18 cellular contexts compared by ENCODE assay signal in genomic region chr1:225004396-225004795, GRCh38.
DNase-seq lines count a peak whose midpoint lies in the region; ATAC-seq, FAIRE-seq and TF ChIP-seq lines count a peak whose summit lies in the region.
"Had no signal": no experiment of that assay in that cellular context is flagged by ENCODE, and none has a peak within 500 bp of the region (broad histone marks: within the 10 kb centered on the region; RNA-seq: fewer than 3 reads in every experiment).

No MANE protein-coding gene starts in this region.

- ATAC-seq in naive thymus-derived CD4-positive, alpha-beta T cell, result no peak
- ATAC-seq: activated CD8-positive, alpha-beta memory T cell treated with anti-CD3 and anti-CD28 coated beads, Interleukin-2, amount 10 ng/mL, durations not matched to agents 7 days and 5 days; esophagus mucosa had no signal

- H3K79me2 ChIP-seq in astrocyte (ENCODE audit: insufficient read depth, low read length), result no peaks in the 10 kb centered on the region

- DNase-seq in BE2C (no peak), HEK293T (ENCODE audit: extremely low spot score) (peak; percentile 28), astrocyte (ENCODE audit: low read depth) (no peak), glutamatergic neuron (no peak), DMS79 treated with DMSO at 0.1 percent for 48 hours (lab: John Stamatoyannopoulos, UW) (no peak), cardiac septum (ENCODE audit: low spot score) (no peak), NCI-H128 (lab: John Stamatoyannopoulos, UW; ENCODE audit: unreplicated experiment) (no peak)
- DNase-seq in naive thymus-derived CD4-positive, alpha-beta T cell, result no peak
- DNase-seq: activated CD8-positive, alpha-beta memory T cell treated with anti-CD3 and anti-CD28 coated beads, Interleukin-2, amount 10 ng/mL, durations not matched to agents 7 days and 5 days; activated naive CD4-positive, alpha-beta T cell treated with anti-CD3 and anti-CD28 coated beads, Interleukin-2, amount 10 ng/mL, durations not matched to agents 7 days and 5 days; C1 segment of cervical spinal cord; KG1; NCI-H2029; stimulated activated naive CD4-positive, alpha-beta T cell; WERI-Rb-1 had no signal

- no peaks in the 10 kb centered on the region for H3K27me3 ChIP-seq in BE2C
- no peaks in the 10 kb centered on the region for H3K27me3 ChIP-seq in astrocyte (ENCODE audit: insufficient read depth, low read length)
- H3K27me3 ChIP-seq in naive thymus-derived CD4-positive, alpha-beta T cell (ENCODE audit: control insufficient read depth in 2 of 2, insufficient read depth in 2 of 2, low read length in 2 of 2), result no peaks in the 10 kb centered on the region

- H3K4me1 ChIP-seq in BE2C (no peaks in the 10 kb centered on the region), astrocyte (ENCODE audit: insufficient read depth, low read length) (no peaks in the 10 kb centered on the region)
- H3K4me1 ChIP-seq in naive thymus-derived CD4-positive, alpha-beta T cell (ENCODE audit: control insufficient read depth in 2 of 2, insufficient read depth in 2 of 2, low read length in 2 of 2), result no peaks in the 10 kb centered on the region

- TF ChIP-seq CTCF in BE2C (IDR thresholded peaks at IDR 0.05; ENCODE audit: low read depth, low read length), result peak; percentile 57
- peak; percentile 24 for TF ChIP-seq CTCF in astrocyte (IDR thresholded peaks at IDR 0.05; ENCODE audit: insufficient read depth, low read depth, low read length)
- TF ChIP-seq CTCF in glutamatergic neuron (IDR thresholded peaks at IDR 0.05; ENCODE audit: partially characterized antibody, unreplicated experiment), result peak; percentile 26

- H3K36me3 Mint-ChIP-seq in astrocyte (ENCODE audit: low read depth, unreplicated experiment) (peaks cover 12% of the 10 kb centered on the region), glutamatergic neuron (ENCODE audit: unreplicated experiment) (peaks cover 9% of the 10 kb centered on the region)
- H3K36me3 Mint-ChIP-seq in naive thymus-derived CD4-positive, alpha-beta T cell, result no peaks in the 10 kb centered on the region
- H3K36me3 Mint-ChIP-seq: activated CD8-positive, alpha-beta memory T cell treated with anti-CD3 and anti-CD28 coated beads, Interleukin-2, amount 10 ng/mL, durations not matched to agents 7 days and 5 days; activated naive CD4-positive, alpha-beta T cell treated with anti-CD3 and anti-CD28 coated beads, Interleukin-2, amount 10 ng/mL, durations not matched to agents 7 days and 5 days had no signal

- H2AFZ ChIP-seq in astrocyte (ENCODE audit: low read depth, low read length), result no peak overlapping the region

- no peak overlapping the region for H3K27ac ChIP-seq in astrocyte (ENCODE audit: low read depth, low read length)
- H3K27ac ChIP-seq in naive thymus-derived CD4-positive, alpha-beta T cell (ENCODE audit: low read depth, low read length), result no peak overlapping the region
- H3K27ac ChIP-seq: skin epidermis, WERI-Rb-1 had no signal

- H3K27me3 Mint-ChIP-seq in astrocyte (ENCODE audit: low read depth, unreplicated experiment) (no peaks in the 10 kb centered on the region), glutamatergic neuron (ENCODE audit: unreplicated experiment) (no peaks in the 10 kb centered on the region)
- H3K27me3 Mint-ChIP-seq in naive thymus-derived CD4-positive, alpha-beta T cell, result peaks cover 0 to 29% (median 5%) of the 10 kb centered on the region in 5 donors
- H3K27me3 Mint-ChIP-seq: activated CD8-positive, alpha-beta memory T cell treated with anti-CD3 and anti-CD28 coated beads, Interleukin-2, amount 10 ng/mL, durations not matched to agents 7 days and 5 days; activated naive CD4-positive, alpha-beta T cell treated with anti-CD3 and anti-CD28 coated beads, Interleukin-2, amount 10 ng/mL, durations not matched to agents 7 days and 5 days had no signal

- no peaks in the 10 kb centered on the region for H3K4me1 Mint-ChIP-seq in astrocyte (ENCODE audit: low read depth, unreplicated experiment)
- no peaks in the 10 kb centered on the region for H3K4me1 Mint-ChIP-seq in glutamatergic neuron (ENCODE audit: low read depth, unreplicated experiment)
- H3K4me1 Mint-ChIP-seq in naive thymus-derived CD4-positive, alpha-beta T cell, result no peaks in the 10 kb centered on the region
- H3K4me1 Mint-ChIP-seq: activated CD8-positive, alpha-beta memory T cell treated with anti-CD3 and anti-CD28 coated beads, Interleukin-2, amount 10 ng/mL, durations not matched to agents 7 days and 5 days; activated naive CD4-positive, alpha-beta T cell treated with anti-CD3 and anti-CD28 coated beads, Interleukin-2, amount 10 ng/mL, durations not matched to agents 7 days and 5 days had no signal

- H3K9me3 Mint-ChIP-seq in astrocyte (ENCODE audit: unreplicated experiment) (peaks cover 10% of the 10 kb centered on the region), glutamatergic neuron (ENCODE audit: unreplicated experiment) (no peaks in the 10 kb centered on the region)
- H3K9me3 Mint-ChIP-seq in naive thymus-derived CD4-positive, alpha-beta T cell, result peaks cover 2 to 34% (median 15%) of the 10 kb centered on the region in 11 donors
- H3K9me3 Mint-ChIP-seq: activated naive CD4-positive, alpha-beta T cell treated with anti-CD3 and anti-CD28 coated beads, Interleukin-2, amount 10 ng/mL, durations not matched to agents 7 days and 5 days had no signal

- no peak overlapping the region for H3K4me2 ChIP-seq in astrocyte (ENCODE audit: low read length)

- no peaks in the 10 kb centered on the region for H4K20me1 ChIP-seq in astrocyte (ENCODE audit: insufficient read depth, low read length)

- H3K4me3 ChIP-seq in BE2C (ENCODE audit: low read depth, low read length), result no peak overlapping the region
- no peak overlapping the region for H3K4me3 ChIP-seq in astrocyte (ENCODE audit: insufficient read depth, low read depth, low read length)
- H3K4me3 ChIP-seq in naive thymus-derived CD4-positive, alpha-beta T cell (ENCODE audit: low read length), result no peak overlapping the region
- H3K4me3 ChIP-seq: skin epidermis had no signal

- FAIRE-seq in astrocyte (lab: Jason Lieb, UNC), result no peak
- FAIRE-seq: colon had no signal

- H3K36me3 ChIP-seq in BE2C (no peaks in the 10 kb centered on the region), astrocyte (ENCODE audit: insufficient read depth, low read length) (no peaks in the 10 kb centered on the region)
- no peaks in the 10 kb centered on the region for H3K36me3 ChIP-seq in naive thymus-derived CD4-positive, alpha-beta T cell (ENCODE audit: control insufficient read depth in 2 of 3, insufficient read depth in 3 of 3, low read length in 3 of 3)
- H3K36me3 ChIP-seq: WERI-Rb-1 had no signal

- H3K9me3 ChIP-seq in BE2C, result no peaks in the 10 kb centered on the region
- no peaks in the 10 kb centered on the region for H3K9me3 ChIP-seq in astrocyte (ENCODE audit: insufficient read depth, low read depth, low read length)
- no peaks in the 10 kb centered on the region for H3K9me3 ChIP-seq in naive thymus-derived CD4-positive, alpha-beta T cell (ENCODE audit: control insufficient read depth in 2 of 3, low read length in 3 of 3)

- H3K27ac Mint-ChIP-seq in astrocyte (ENCODE audit: unreplicated experiment), result no peak overlapping the region
- no peak overlapping the region for H3K27ac Mint-ChIP-seq in glutamatergic neuron (ENCODE audit: unreplicated experiment)
- H3K27ac Mint-ChIP-seq in naive thymus-derived CD4-positive, alpha-beta T cell, result no peak overlapping the region
- H3K27ac Mint-ChIP-seq: activated CD8-positive, alpha-beta memory T cell treated with anti-CD3 and anti-CD28 coated beads, Interleukin-2, amount 10 ng/mL, durations not matched to agents 7 days and 5 days; activated naive CD4-positive, alpha-beta T cell treated with anti-CD3 and anti-CD28 coated beads, Interleukin-2, amount 10 ng/mL, durations not matched to agents 7 days and 5 days had no signal

- H3K9ac ChIP-seq in astrocyte (ENCODE audit: low read length), result no peak overlapping the region

- H3K4me3 Mint-ChIP-seq in astrocyte (ENCODE audit: unreplicated experiment) (no peak overlapping the region), glutamatergic neuron (ENCODE audit: unreplicated experiment) (no peak overlapping the region)
- H3K4me3 Mint-ChIP-seq in naive thymus-derived CD4-positive, alpha-beta T cell, result no peak overlapping the region
- H3K4me3 Mint-ChIP-seq: activated CD8-positive, alpha-beta memory T cell treated with anti-CD3 and anti-CD28 coated beads, Interleukin-2, amount 10 ng/mL, durations not matched to agents 7 days and 5 days; activated naive CD4-positive, alpha-beta T cell treated with anti-CD3 and anti-CD28 coated beads, Interleukin-2, amount 10 ng/mL, durations not matched to agents 7 days and 5 days had no signal

- CTCF ChIA-PET in HEK293T (lab: Yijun Ruan, JAX), result no interaction called here
- CTCF ChIA-PET in naive thymus-derived CD4-positive, alpha-beta T cell (lab: Charles Lee), result no interaction called here

- POLR2A ChIA-PET in HEK293T (lab: Yijun Ruan, JAX), result no interaction called here
- POLR2A ChIA-PET in naive thymus-derived CD4-positive, alpha-beta T cell (lab: Charles Lee), result no interaction called here

- intact Hi-C loops in naive thymus-derived CD4-positive, alpha-beta T cell (cut with micrococcal nuclease), result no loop called here
- intact Hi-C loops in cardiac septum (cut with DNase I), result no loop called here

TF ChIP-seq in HEK293T, 16 proteins besides CTCF, POLR2A, EP300 and RAD21:
- no peak for TF ChIP-seq FOXA1 (IDR thresholded peaks at IDR 0.05)
- TF ChIP-seq, protein P1, sequence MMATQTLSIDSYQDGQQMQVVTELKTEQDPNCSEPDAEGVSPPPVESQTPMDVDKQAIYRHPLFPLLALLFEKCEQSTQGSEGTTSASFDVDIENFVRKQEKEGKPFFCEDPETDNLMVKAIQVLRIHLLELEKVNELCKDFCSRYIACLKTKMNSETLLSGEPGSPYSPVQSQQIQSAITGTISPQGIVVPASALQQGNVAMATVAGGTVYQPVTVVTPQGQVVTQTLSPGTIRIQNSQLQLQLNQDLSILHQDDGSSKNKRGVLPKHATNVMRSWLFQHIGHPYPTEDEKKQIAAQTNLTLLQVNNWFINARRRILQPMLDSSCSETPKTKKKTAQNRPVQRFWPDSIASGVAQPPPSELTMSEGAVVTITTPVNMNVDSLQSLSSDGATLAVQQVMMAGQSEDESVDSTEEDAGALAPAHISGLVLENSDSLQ (IDR thresholded peaks at IDR 0.05), result no peak
- no peak for TF ChIP-seq HDGF (IDR thresholded peaks at IDR 0.05; ENCODE audit: borderline replicate concordance)
- TF ChIP-seq LEF1 (IDR thresholded peaks at IDR 0.05; ENCODE audit: borderline replicate concordance), result no peak
- no peak for TF ChIP-seq TARDBP (IDR thresholded peaks at IDR 0.05)
- no peak for TF ChIP-seq BHLHE40 (IDR thresholded peaks at IDR 0.05; ENCODE audit: borderline replicate concordance)
- no peak for TF ChIP-seq FOXM1 (IDR thresholded peaks at IDR 0.05; ENCODE audit: borderline replicate concordance)
- no peak for TF ChIP-seq ZNF384 (IDR thresholded peaks at IDR 0.05)
- TF ChIP-seq ARNT (IDR thresholded peaks at IDR 0.05), result no peak
- TF ChIP-seq FOXK2 (IDR thresholded peaks at IDR 0.05), result no peak
- no peak for TF ChIP-seq ELF4 (IDR thresholded peaks at IDR 0.05)
- no peak for TF ChIP-seq NFRKB (IDR thresholded peaks at IDR 0.05)
- TF ChIP-seq SP1 (IDR thresholded peaks at IDR 0.05), result no peak
- no peak for TF ChIP-seq SUZ12 (IDR thresholded peaks at IDR 0.05)
